ENCODE assay signal across 27 cellular contexts in the genomic region with DNA sequence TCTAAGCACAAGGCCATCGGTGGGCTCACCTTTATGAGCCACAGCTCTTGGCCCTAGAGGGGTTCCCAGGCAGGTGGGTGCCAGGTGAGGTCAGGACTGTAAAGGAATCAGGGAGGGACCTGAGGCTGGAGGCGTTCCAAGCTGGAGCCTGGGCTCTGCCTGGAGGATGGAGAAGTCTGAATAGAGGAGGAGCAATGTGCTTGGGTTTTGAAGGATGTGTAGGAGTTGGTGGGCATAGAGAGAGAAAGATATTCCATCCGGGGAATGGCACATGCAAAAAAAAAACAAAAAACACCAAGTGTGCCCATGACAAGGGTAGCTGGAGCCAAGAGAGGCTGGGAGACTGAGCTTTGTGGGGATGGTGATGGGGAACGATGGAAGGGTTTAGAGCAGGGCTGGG. TPM values are rescaled to one million over a fixed set of nuclear protein-coding genes. Genes with fewer than 3 reads are reported as not detected.
"Had no signal": no experiment of that assay in that cellular context is flagged by ENCODE, and none has a peak within 500 bp of the region (broad histone marks: within the 10 kb centered on the region; RNA-seq: fewer than 3 reads in every experiment).

No MANE protein-coding gene starts in this region.

- H3K4me3 ChIP-seq: cardiac muscle cell had no signal

- ATAC-seq: activated CD8-positive, alpha-beta T cell treated with anti-CD3 and anti-CD28 coated beads for 36 hours; activated T-cell treated with anti-CD3 and anti-CD28 coated beads, Interleukin-2, amount 50 U/mL, for 4 hours; activated T-helper 17 cell treated with anti-CD3 and anti-CD28 coated beads, Interleukin-2, amount 50 U/mL, for 72 hours; PC-3 had no signal

- H3K9me3 Mint-ChIP-seq: activated CD8-positive, alpha-beta T cell treated with anti-CD3 and anti-CD28 coated beads for 36 hours; activated T-cell treated with anti-CD3 and anti-CD28 coated beads, Interleukin-2, amount 50 U/mL, for 4 hours; activated T-helper 17 cell treated with anti-CD3 and anti-CD28 coated beads, Interleukin-2, amount 50 U/mL, for 72 hours had no signal

- DNase-seq: activated CD4-positive, alpha-beta T cell treated with anti-CD3 and anti-CD28 coated beads, Interleukin-2, amount 50 U/mL, for 1 hour; activated CD4-positive, CD25-positive, alpha-beta regulatory T cell; activated CD8-positive, alpha-beta memory T cell treated with anti-CD3 and anti-CD28 coated beads, Interleukin-2, amount 50 U/mL, for 4 hours; activated CD8-positive, alpha-beta T cell treated with anti-CD3 and anti-CD28 coated beads for 36 hours; activated gamma-delta T cell treated with Interleukin-2 at 50 U/mL for 16 hours; activated naive CD4-positive, alpha-beta T cell treated with anti-CD3 and anti-CD28 coated beads, Interleukin-2, amount 50 U/mL, for 16 hours; activated T-cell treated with anti-CD3 and anti-CD28 coated beads, Interleukin-2, amount 50 U/mL, for 4 hours; amygdala; brain microvascular endothelial cell; cerebellar nuclear complex; IMR-90; Kasumi-1; KBM-7; NCI-H1048; NCI-H146; NCI-H187 treated with DMSO at 0.1 percent for 48 hours; NCI-H2081 treated with DMSO at 0.1 percent for 48 hours; NCI-H446; NCI-H524; PC-3; SHP77; T-helper 1 cell had no signal

- H3K4me3 Mint-ChIP-seq: activated CD8-positive, alpha-beta T cell treated with anti-CD3 and anti-CD28 coated beads for 36 hours; activated T-cell treated with anti-CD3 and anti-CD28 coated beads, Interleukin-2, amount 50 U/mL, for 4 hours; activated T-helper 17 cell treated with anti-CD3 and anti-CD28 coated beads, Interleukin-2, amount 50 U/mL, for 72 hours had no signal

- H3K27ac Mint-ChIP-seq: activated CD8-positive, alpha-beta T cell treated with anti-CD3 and anti-CD28 coated beads for 36 hours; activated T-helper 17 cell treated with anti-CD3 and anti-CD28 coated beads, Interleukin-2, amount 50 U/mL, for 72 hours had no signal

- H3K36me3 ChIP-seq: brain microvascular endothelial cell, cardiac muscle cell had no signal

- H3K27ac ChIP-seq: brain microvascular endothelial cell, cardiac muscle cell, VCaP had no signal

RNA-seq across cellular contexts. Expression of a gene that starts 2.4 kb away (rescaled TPM):
- total RNA-seq: T-helper 2 cell treated with Interferon-gamma antibody and Interleukin-4, amounts not matched to agents 100 ng/mL and 5 ng/mL, for 36 hours had no signal

RNA-seq across cellular contexts. Expression of a gene that starts 18.7 kb away (rescaled TPM):
- total RNA-seq: activated CD8-positive, alpha-beta T cell treated with anti-CD3 and anti-CD28 coated beads for 36 hours; activated T-cell treated with anti-CD3 and anti-CD28 coated beads, Interleukin-2, amount 50 U/mL, for 4 hours; activated T-helper 17 cell treated with anti-CD3 and anti-CD28 coated beads, Interleukin-2, amount 50 U/mL, for 72 hours; cardiac muscle cell; IMR-90; PC-3; SK-MEL-5; T-helper 2 cell treated with Interferon-gamma antibody and Interleukin-4, amounts not matched to agents 100 ng/mL and 5 ng/mL, for 36 hours had no signal
- polyA plus RNA-seq: cardiac muscle cell, IMR-90 had no signal
